Comparison of ENCODE assay signal across 8 cellular contexts in genomic region chr5:108260105-108260857, GRCh38.
DNase-seq lines count a peak whose midpoint lies in the region; ATAC-seq lines count a peak whose summit lies in the region.

No MANE protein-coding gene starts in this region.

- H2BK15ac ChIP-seq in mesenchymal stem cell (ENCODE audit: low read depth, poor library complexity, severe bottlenecking), result no peak overlapping the region

- H3K4me1 ChIP-seq in BLaER1 treated with 17β-estradiol and CSF1 and Interleukin-3, amounts not matched to agents 10 nM and 100 nM, result no peaks in the 10 kb centered on the region
- H3K4me1 ChIP-seq in mesenchymal stem cell (ENCODE audit: control insufficient read depth, insufficient read depth, low read depth, low read length), result no peaks in the 10 kb centered on the region

- no peak overlapping the region for H2BK5ac ChIP-seq in mesenchymal stem cell (ENCODE audit: low read depth, low read length, poor library complexity, severe bottlenecking)

- H3K27me3 ChIP-seq in BLaER1 treated with 17β-estradiol and CSF1 and Interleukin-3, amounts not matched to agents 10 nM and 100 nM, result no peaks in the 10 kb centered on the region
- H3K27me3 ChIP-seq in mesenchymal stem cell (ENCODE audit: control insufficient read depth in 1 of 2, insufficient read depth in 1 of 2, low read length in 2 of 2), result no peaks in the 10 kb centered on the region

- H3K79me1 ChIP-seq in mesenchymal stem cell (replicated peaks; ENCODE audit: low read length, poor library complexity, severe bottlenecking), result peaks cover 4% of the 10 kb centered on the region

- peak; percentile 95 for ATAC-seq in GM19035 (IDR thresholded peaks at IDR 0.05; ENCODE audit: unreplicated experiment)
- peak; percentile 93 for ATAC-seq in HG03196 (IDR thresholded peaks at IDR 0.05; ENCODE audit: unreplicated experiment)

- H2AFZ ChIP-seq in mesenchymal stem cell (ENCODE audit: low read depth, low read length), result no peak overlapping the region

- no peaks in the 10 kb centered on the region for H3K36me3 ChIP-seq in BLaER1 treated with 17β-estradiol and CSF1 and Interleukin-3, amounts not matched to agents 10 nM and 100 nM
- H3K36me3 ChIP-seq in mesenchymal stem cell (ENCODE audit: control insufficient read depth in 1 of 2, insufficient read depth in 2 of 2, low read depth in 1 of 2, low read length in 2 of 2), result no peaks in the 10 kb centered on the region

- H3K9me3 ChIP-seq in BLaER1 treated with 17β-estradiol and CSF1 and Interleukin-3, amounts not matched to agents 10 nM and 100 nM (replicated peaks in 1 of 11), result no peaks in the 10 kb centered on the region
- H3K9me3 ChIP-seq in mesenchymal stem cell (ENCODE audit: control insufficient read depth, low read length), result no peaks in the 10 kb centered on the region

- H3K14ac ChIP-seq in mesenchymal stem cell (ENCODE audit: low read length in 2 of 2), result no peak overlapping the region

- H3K4me3 ChIP-seq in BLaER1 treated with 17β-estradiol and CSF1 and Interleukin-3, amounts not matched to agents 10 nM and 100 nM, result peak overlapping the region in 4 of 10 experiments; percentile 34 to 40 (median 38); a peak in 4 of 20 replicates
- no peak overlapping the region for H3K4me3 ChIP-seq in mesenchymal stem cell (ENCODE audit: insufficient read depth in 1 of 2, low read depth in 1 of 2, low read length in 2 of 2)

- H4K8ac ChIP-seq in mesenchymal stem cell (ENCODE audit: low read length), result no peak overlapping the region

- H3K4ac ChIP-seq in mesenchymal stem cell (ENCODE audit: low read depth in 1 of 2, low read length in 2 of 2), result no peak overlapping the region

- peaks cover 0 to 5% (median 0%) of the 10 kb centered on the region in 11 experiments; a peak in 1 of 22 replicates for H4K20me1 ChIP-seq in BLaER1 treated with 17β-estradiol and CSF1 and Interleukin-3, amounts not matched to agents 10 nM and 100 nM

- no peak overlapping the region for H2BK120ac ChIP-seq in mesenchymal stem cell (ENCODE audit: low read depth, low read length)

- H3K27ac ChIP-seq in BLaER1 treated with 17β-estradiol and CSF1 and Interleukin-3, amounts not matched to agents 10 nM and 100 nM, result no peak overlapping the region
- H3K27ac ChIP-seq in mesenchymal stem cell (ENCODE audit: low read length, poor library complexity, severe bottlenecking), result no peak overlapping the region

- peak overlapping the region; percentile 82 for H2AK5ac ChIP-seq in mesenchymal stem cell (ENCODE audit: low read length, severe bottlenecking)

- H3K4me2 ChIP-seq in BLaER1 treated with 17β-estradiol and CSF1 and Interleukin-3, amounts not matched to agents 10 nM and 100 nM, result peak overlapping the region in 9 of 11 experiments; percentile 14 to 55 (median 34); a peak in 8 of 22 replicates
- H3K4me2 ChIP-seq in mesenchymal stem cell (ENCODE audit: low read length, poor library complexity, severe bottlenecking), result no peak overlapping the region

- no peak overlapping the region for H3K23ac ChIP-seq in mesenchymal stem cell (ENCODE audit: low read length in 2 of 2)

- no peak overlapping the region for H2BK12ac ChIP-seq in mesenchymal stem cell (ENCODE audit: low read length in 2 of 2)

- DNase-seq in NCI-H69 (lab: John Stamatoyannopoulos, UW) (peak; percentile 85), mesenchymal stem cell (peak; percentile 81)
- peak; percentile 63 to 71 for DNase-seq in activated CD4-positive, alpha-beta T cell treated with anti-CD3 and anti-CD28 coated beads, Interleukin-2, amount 50 U/mL, for 48 hours
- peak; percentile 42 for DNase-seq in effector CD4-positive, alpha-beta T cell
- peak; percentile 24 to 25 for DNase-seq in stimulated activated CD8-positive, alpha-beta memory T cell treated with anti-CD3 and anti-CD28 coated beads, Interleukin-2, amount 100 ng/mL, for 1 hour (ENCODE audit: low read depth in 2 of 2)

- H3K9ac ChIP-seq in BLaER1 treated with 17β-estradiol and CSF1 and Interleukin-3, amounts not matched to agents 10 nM and 100 nM, result peak overlapping the region in 6 of 11 experiments; percentile 7 to 62 (median 46); a peak in 6 of 22 replicates
- H3K9ac ChIP-seq in mesenchymal stem cell (ENCODE audit: low read length), result peak overlapping the region; percentile 61

- no peak overlapping the region for H4K91ac ChIP-seq in mesenchymal stem cell (ENCODE audit: low read length)

- WGBS in mesenchymal stem cell, result 41% methylated on average over 2 of the region's 8 CpGs

- H3K18ac ChIP-seq in mesenchymal stem cell (ENCODE audit: low read depth in 1 of 2, low read length in 2 of 2), result no peak overlapping the region

Comparison
In these comparisons a context has a peak if more than half of its experiments do, and no peak if none do; other contexts are left out.
1. DNase-seq: peak in every context shown above with its lines; median percentile 85 in NCI-H69; 81 in mesenchymal stem cell; 67 in activated CD4-positive, alpha-beta T cell treated with anti-CD3 and anti-CD28 coated beads, Interleukin-2, amount 50 U/mL, for 48 hours; 42 in effector CD4-positive, alpha-beta T cell; 24 in stimulated activated CD8-positive, alpha-beta memory T cell treated with anti-CD3 and anti-CD28 coated beads, Interleukin-2, amount 100 ng/mL, for 1 hour.